9 cellular contexts compared by ENCODE assay signal in the genomic region with DNA sequence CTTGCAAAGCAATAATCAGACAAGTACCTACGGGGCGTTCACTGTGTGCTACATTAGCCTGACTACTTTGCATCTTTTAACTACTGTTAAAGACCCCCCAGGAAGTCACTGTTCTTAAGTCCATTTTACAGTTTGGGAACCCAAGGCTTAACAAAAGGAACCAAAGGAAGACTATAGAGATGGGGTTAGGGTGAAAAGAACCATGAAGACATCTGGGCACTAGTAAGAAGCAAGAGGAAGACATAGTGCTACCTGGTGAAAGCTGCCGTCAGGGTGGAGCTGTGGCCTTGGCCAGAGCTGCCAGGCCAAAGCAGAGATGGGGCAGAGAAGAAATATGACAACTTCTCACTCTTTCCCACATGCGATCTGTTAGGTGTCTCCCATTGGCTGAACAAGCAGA.
DNase-seq lines count a peak whose midpoint lies in the region; ATAC-seq, FAIRE-seq and TF ChIP-seq lines count a peak whose summit lies in the region.
"Had no signal": no experiment of that assay in that cellular context is flagged by ENCODE, and none has a peak within 500 bp of the region (broad histone marks: within the 10 kb centered on the region; RNA-seq: fewer than 3 reads in every experiment).

No MANE protein-coding gene starts in this region.

- ATAC-seq in stimulated activated naive CD8-positive, alpha-beta T cell treated with anti-CD3 and anti-CD28 coated beads, Interleukin-15, amount 100 ng/mL, for 72 hours: no peak
- ATAC-seq in HG03097 (IDR thresholded peaks at IDR 0.05; ENCODE audit: low FRiP score, unreplicated experiment): no peak

- H2AFZ ChIP-seq in H1 (ENCODE audit: low read length): peak overlapping the region; percentile 66

- H3K4me3 Mint-ChIP-seq in stimulated activated naive CD8-positive, alpha-beta T cell treated with anti-CD3 and anti-CD28 coated beads, Interleukin-15, amount 100 ng/mL, for 72 hours: peak overlapping the region; percentile 30 to 85

- H3K27me3 ChIP-seq in Peyer's patch (no peaks in the 10 kb centered on the region), H1 (replicated peaks in 1 of 4; ENCODE audit: control insufficient read depth in 3 of 4, extremely low read depth in 1 of 4, insufficient read depth in 3 of 4, low read length in 3 of 4) (no peaks in the 10 kb centered on the region)

- H3K9me3 ChIP-seq in Peyer's patch (no peaks in the 10 kb centered on the region), H1 (ENCODE audit: insufficient read depth in 2 of 2, low read depth in 1 of 2, low read length in 1 of 2) (no peaks in the 10 kb centered on the region)

- H3K79me1 ChIP-seq in H1 (ENCODE audit: low read depth, low read length): no peaks in the 10 kb centered on the region

- peak overlapping the region; percentile 53; the same call in 1 of the 2 replicates for H2BK20ac ChIP-seq in H1 (ENCODE audit: low read length)

- DNase-seq in GM18507 (ENCODE audit: extremely low spot score, insufficient read length, low read depth) (no peak), Peyer's patch (no peak), H1 (ENCODE audit: low read depth in 1 of 2, low spot score in 2 of 2) (no peak), NOMO-1 treated with dmso at 0.1 percent for 144 hours (lab: John Stamatoyannopoulos, UW; ENCODE audit: unreplicated experiment) (no peak), D721Med (ENCODE audit: insufficient read length, low spot score) (no peak)
- DNase-seq in stimulated activated naive CD8-positive, alpha-beta T cell treated with anti-CD3 and anti-CD28 coated beads, Interleukin-15, amount 100 ng/mL, for 72 hours: no peak
- DNase-seq: DMS79, NCI-H1105 had no signal

- peak overlapping the region; percentile 3 to 73 (median 43) for H3K27ac ChIP-seq in Peyer's patch
- 0 out of 2 replicates have a peak overlapping the region, but pooled peaks have one; percentile 5 for H3K27ac ChIP-seq in H1 (ENCODE audit: low read depth, low read length)

- H3K4me1 ChIP-seq in Peyer's patch (peaks cover 0 to 16% (median 3%) of the 10 kb centered on the region in 4 donors), H1 (replicated peaks in 1 of 4; ENCODE audit: control insufficient read depth in 3 of 4, insufficient read depth in 4 of 4, low read length in 3 of 4) (peaks cover 6 to 19% (median 13%) of the 10 kb centered on the region in 4 experiments)

- H3K36me3 ChIP-seq in Peyer's patch: no peaks in the 10 kb centered on the region
- H3K36me3 ChIP-seq in H1 (ENCODE audit: control insufficient read depth in 2 of 4, insufficient read depth in 4 of 4, low read length in 3 of 4): no peaks in the 10 kb centered on the region

- H3K4ac ChIP-seq in H1 (replicated peaks; ENCODE audit: insufficient read length, low read depth, low read length): no peak overlapping the region

- H4K8ac ChIP-seq in H1 (ENCODE audit: extremely low read depth, insufficient read depth, low read length): no peak overlapping the region

- no peaks in the 10 kb centered on the region for H3K27me3 Mint-ChIP-seq in stimulated activated naive CD8-positive, alpha-beta T cell treated with anti-CD3 and anti-CD28 coated beads, Interleukin-15, amount 100 ng/mL, for 72 hours

- no peak for TF ChIP-seq EP300 in H1 (IDR thresholded peaks at IDR 0.05; ENCODE audit: borderline replicate concordance in 1 of 2, low read depth in 2 of 2, low read length in 2 of 2)

- CTCF ChIA-PET in H1 (lab: Charles Lee; ENCODE audit: partially characterized antibody): interaction anchor here (0.6 to 1.7 kb wide), 3 partner anchors 57 to 260 kb away, joined by 3 to 4 read pairs (median 3); no protein-coding TSS in a partner anchor

- no peak overlapping the region for H2BK15ac ChIP-seq in H1 (ENCODE audit: low read length)

- peaks cover 79% of the 10 kb centered on the region for H3K4me1 Mint-ChIP-seq in stimulated activated naive CD8-positive, alpha-beta T cell treated with anti-CD3 and anti-CD28 coated beads, Interleukin-15, amount 100 ng/mL, for 72 hours

- peak overlapping the region; percentile 83; the same call in 1 of the 2 replicates for H2BK12ac ChIP-seq in H1 (ENCODE audit: low read depth, low read length)

- no peak overlapping the region for H3K23ac ChIP-seq in H1 (ENCODE audit: insufficient read length)

- H3K9ac ChIP-seq in H1 (replicated peaks in 1 of 4; ENCODE audit: extremely low read depth in 1 of 4, low read depth in 3 of 4, low read length in 3 of 4): no peak overlapping the region

- peak overlapping the region; percentile 69; the same call in 1 of the 2 replicates for H2BK5ac ChIP-seq in H1 (ENCODE audit: low read depth, low read length)

- TF ChIP-seq CTCF in Peyer's patch (IDR thresholded peaks at IDR 0.05): no peak
- no peak for TF ChIP-seq CTCF in H1 (IDR thresholded peaks at IDR 0.05; ENCODE audit: control extremely low read depth in 1 of 3, insufficient read depth in 1 of 3, low read depth in 1 of 3, low read length in 3 of 3)
- no peak for TF ChIP-seq CTCF in D721Med (IDR thresholded peaks at IDR 0.05; ENCODE audit: insufficient read depth, missing control alignments)

- no peak overlapping the region for H4K5ac ChIP-seq in H1 (ENCODE audit: insufficient read length, low read depth, low read length)

- no peaks in the 10 kb centered on the region for H4K20me1 ChIP-seq in H1 (replicated peaks in 1 of 2; ENCODE audit: control insufficient read depth in 1 of 2, insufficient read depth in 2 of 2, low read length in 2 of 2)

- peak overlapping the region; percentile 68 to 71; a peak in 3 of 4 replicates for H3K4me2 ChIP-seq in H1 (ENCODE audit: insufficient read depth in 1 of 2, low read depth in 2 of 2, low read length in 2 of 2)

- no peak overlapping the region for H2AK5ac ChIP-seq in H1 (ENCODE audit: low read depth, low read length)

- H3K79me2 ChIP-seq in H1 (ENCODE audit: control insufficient read depth in 1 of 2, insufficient read depth in 2 of 2, low read length in 2 of 2): no peaks in the 10 kb centered on the region

- peak overlapping the region; percentile 99 to 100 for H3K27ac Mint-ChIP-seq in stimulated activated naive CD8-positive, alpha-beta T cell treated with anti-CD3 and anti-CD28 coated beads, Interleukin-15, amount 100 ng/mL, for 72 hours

- peak overlapping the region; percentile 1 for H4K91ac ChIP-seq in H1 (replicated peaks; ENCODE audit: insufficient read length, low read length)

- TF ChIP-seq RAD21 in H1 (IDR thresholded peaks at IDR 0.05 in 1 of 2, conservative IDR thresholded peaks at IDR 0.05 in 1 of 2; ENCODE audit: low read depth in 2 of 2, low read length in 2 of 2): no peak

- H3K4me3 ChIP-seq in Peyer's patch (no peak overlapping the region), H1 (ENCODE audit: extremely low read depth in 1 of 4, insufficient read depth in 2 of 4, low read depth in 3 of 4, low read length in 4 of 4) (peak overlapping the region in 1 of 4 experiments; percentile 42; a peak in 1 of 8 replicates)

- H3K9me3 Mint-ChIP-seq in stimulated activated naive CD8-positive, alpha-beta T cell treated with anti-CD3 and anti-CD28 coated beads, Interleukin-15, amount 100 ng/mL, for 72 hours: peaks cover 0 to 4% of the 10 kb centered on the region in 2 donors

- H3K23me2 ChIP-seq in H1 (ENCODE audit: low read depth, low read length): peaks cover 4% of the 10 kb centered on the region; the same call in 1 of the 2 replicates

- 43% methylated on average over 4 of the region's 4 CpGs; no CpG with 5 or more reads in 1 of the 2 experiments for WGBS in H1 (ENCODE audit: extremely low coverage in 1 of 2, insufficient coverage in 1 of 2, insufficient read length in 1 of 2, insufficient replicate concordance in 2 of 2, low coverage in 1 of 2, low lambda C conversion rate in 2 of 2, missing lambda C conversion rate in 1 of 2), 2 experiments

- FAIRE-seq in GM18507 (lab: Jason Lieb, UNC): peak; percentile 70
- FAIRE-seq in H1 (lab: Jason Lieb, UNC): no peak
- FAIRE-seq in D721Med (lab: Jason Lieb, UNC): no peak

- POLR2A ChIA-PET in H1 (lab: Charles Lee; ENCODE audit: partially characterized antibody): interaction anchor here (1.3 kb wide), 1 partner anchor 13 kb away, joined by 3 read pairs; no protein-coding TSS in a partner anchor

- no peak overlapping the region for H3K56ac ChIP-seq in H1 (replicated peaks; ENCODE audit: insufficient read length, low read depth, low read length)

- H2BK120ac ChIP-seq in H1 (replicated peaks; ENCODE audit: low read depth, low read length): no peak overlapping the region

- H3K18ac ChIP-seq in H1 (ENCODE audit: extremely low read depth, low read length): peak overlapping the region; percentile 63; the same call in 1 of the 2 replicates

- no peak for TF ChIP-seq POLR2A in Peyer's patch (IDR thresholded peaks at IDR 0.05)
- TF ChIP-seq POLR2A in H1 (IDR thresholded peaks at IDR 0.05; ENCODE audit: control extremely low read depth in 1 of 2, low read depth in 2 of 2, low read length in 2 of 2): no peak

- H3K14ac ChIP-seq in H1 (ENCODE audit: insufficient read length): no peak overlapping the region

TF ChIP-seq in H1, 55 proteins besides CTCF, POLR2A, EP300 and RAD21 (continues in another document):
- TF ChIP-seq RNF2 (IDR thresholded peaks at IDR 0.05; ENCODE audit: borderline replicate concordance, low read depth, low read length, missing control alignments, poor library complexity, severe bottlenecking): no peak
- TF ChIP-seq CTBP2 (IDR thresholded peaks at IDR 0.05; ENCODE audit: borderline replicate concordance, insufficient read depth, insufficient read length, low read length): no peak
- TF ChIP-seq, protein P1, sequence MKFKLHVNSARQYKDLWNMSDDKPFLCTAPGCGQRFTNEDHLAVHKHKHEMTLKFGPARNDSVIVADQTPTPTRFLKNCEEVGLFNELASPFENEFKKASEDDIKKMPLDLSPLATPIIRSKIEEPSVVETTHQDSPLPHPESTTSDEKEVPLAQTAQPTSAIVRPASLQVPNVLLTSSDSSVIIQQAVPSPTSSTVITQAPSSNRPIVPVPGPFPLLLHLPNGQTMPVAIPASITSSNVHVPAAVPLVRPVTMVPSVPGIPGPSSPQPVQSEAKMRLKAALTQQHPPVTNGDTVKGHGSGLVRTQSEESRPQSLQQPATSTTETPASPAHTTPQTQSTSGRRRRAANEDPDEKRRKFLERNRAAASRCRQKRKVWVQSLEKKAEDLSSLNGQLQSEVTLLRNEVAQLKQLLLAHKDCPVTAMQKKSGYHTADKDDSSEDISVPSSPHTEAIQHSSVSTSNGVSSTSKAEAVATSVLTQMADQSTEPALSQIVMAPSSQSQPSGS (IDR thresholded peaks at IDR 0.05; ENCODE audit: low read length): no peak
- no peak for TF ChIP-seq CHD2 (IDR thresholded peaks at IDR 0.05; ENCODE audit: low read length)
- TF ChIP-seq, protein P2, sequence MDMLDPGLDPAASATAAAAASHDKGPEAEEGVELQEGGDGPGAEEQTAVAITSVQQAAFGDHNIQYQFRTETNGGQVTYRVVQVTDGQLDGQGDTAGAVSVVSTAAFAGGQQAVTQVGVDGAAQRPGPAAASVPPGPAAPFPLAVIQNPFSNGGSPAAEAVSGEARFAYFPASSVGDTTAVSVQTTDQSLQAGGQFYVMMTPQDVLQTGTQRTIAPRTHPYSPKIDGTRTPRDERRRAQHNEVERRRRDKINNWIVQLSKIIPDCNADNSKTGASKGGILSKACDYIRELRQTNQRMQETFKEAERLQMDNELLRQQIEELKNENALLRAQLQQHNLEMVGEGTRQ (IDR thresholded peaks at IDR 0.05; ENCODE audit: low read length): no peak
- TF ChIP-seq JUN (IDR thresholded peaks at IDR 0.05; ENCODE audit: low read depth, low read length): no peak
- no peak for TF ChIP-seq TEAD4 (IDR thresholded peaks at IDR 0.05; ENCODE audit: low read depth, low read length)
